ENCODE assay signal across 10 cellular contexts in the genomic region with DNA sequence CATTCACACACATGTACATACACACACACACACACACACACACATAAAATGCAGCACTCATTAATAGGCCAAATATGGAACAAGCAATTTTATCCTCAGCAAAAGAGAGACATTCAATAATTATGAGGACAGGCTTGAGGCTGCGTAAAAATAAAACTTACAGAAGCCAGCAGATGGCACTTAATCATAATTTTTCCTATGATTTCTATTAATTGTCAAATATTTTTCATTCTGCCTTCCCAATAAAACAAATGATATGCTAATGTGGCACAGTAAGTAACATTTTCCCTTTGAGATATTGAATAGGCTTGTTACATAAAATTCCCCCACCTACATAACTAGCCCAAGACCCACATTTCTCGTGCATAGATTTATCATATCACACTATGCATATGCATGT. TPM values are rescaled to one million over a fixed set of nuclear protein-coding genes. Genes with fewer than 3 reads are reported as not detected.
DNase-seq lines count a peak whose midpoint lies in the region; TF ChIP-seq lines count a peak whose summit lies in the region.
"Had no signal": no experiment of that assay in that cellular context is flagged by ENCODE, and none has a peak within 500 bp of the region (broad histone marks: within the 10 kb centered on the region; RNA-seq: fewer than 3 reads in every experiment).

No MANE protein-coding gene starts in this region.

- H3K27ac Mint-ChIP-seq in osteocyte (ENCODE audit: unreplicated experiment): peak overlapping the region; percentile 87

- H3K4me3 ChIP-seq in SJCRH30 (peak overlapping the region; percentile 5), epithelial cell of esophagus (ENCODE audit: low read length) (no peak overlapping the region)

- no peaks in the 10 kb centered on the region for H3K27me3 ChIP-seq in SJCRH30

- no peak overlapping the region for H3K4me3 Mint-ChIP-seq in osteocyte (ENCODE audit: unreplicated experiment)

- H3K4me1 ChIP-seq in SJCRH30: peaks cover 67% of the 10 kb centered on the region

- TF ChIP-seq CTCF in epithelial cell of esophagus (IDR thresholded peaks at IDR 0.05; ENCODE audit: insufficient read depth, low read depth, low read length, missing control alignments): peak; percentile 16
- TF ChIP-seq CTCF in osteocyte (IDR thresholded peaks at IDR 0.05): peak; percentile 45

- peak overlapping the region; percentile 95 for H3K27ac ChIP-seq in SJCRH30

- no peaks in the 10 kb centered on the region for H3K9me3 ChIP-seq in SJCRH30 (replicated peaks)

- peaks cover 66% of the 10 kb centered on the region for H3K4me1 Mint-ChIP-seq in osteocyte (ENCODE audit: unreplicated experiment)

- H3K9me3 Mint-ChIP-seq in osteocyte (ENCODE audit: unreplicated experiment): no peaks in the 10 kb centered on the region

- DNase-seq in NCI-H2171 treated with DMSO at 0.1 percent for 48 hours (lab: John Stamatoyannopoulos, UW) (peak; percentile 45), NCI-H2171 (lab: John Stamatoyannopoulos, UW) (no peak), SJCRH30 (no peak), epithelial cell of esophagus (ENCODE audit: low read depth) (no peak), osteocyte (ENCODE audit: extremely low spot score, unreplicated experiment) (no peak), HPDE6-E6E7 (ENCODE audit: extremely low spot score) (no peak), kidney tubule cell (ENCODE audit: low spot score) (no peak), DMS 273 treated with DMSO at 0.1 percent for 48 hours (lab: John Stamatoyannopoulos, UW) (no peak)
- DNase-seq: GF-D8, SIG-M5 had no signal

- H3K36me3 ChIP-seq in SJCRH30: no peaks in the 10 kb centered on the region

- H3K36me3 Mint-ChIP-seq in osteocyte (ENCODE audit: unreplicated experiment): no peaks in the 10 kb centered on the region

- H3K27me3 Mint-ChIP-seq in osteocyte (ENCODE audit: unreplicated experiment): no peaks in the 10 kb centered on the region

RNA-seq across cellular contexts. Expression of a gene that starts 55.4 kb away (rescaled TPM):
- 146 and 148 TPM in 2 replicates for total RNA-seq in SJCRH30 (2014; rRNA removed; shearing (Covaris generic))
- total RNA-seq in osteocyte: 51.1 and 52.9 TPM in 2 replicates
